In genomic region chr1:162561616-162562451, GRCh38 we compare ENCODE assay signal across 8 cellular contexts. TPM values are rescaled to one million over a fixed set of nuclear protein-coding genes. Genes with fewer than 3 reads are reported as not detected.
A peak's percentile ranks its signal among the peaks of the same experiment; 100 is the strongest.
DNase-seq lines count a peak whose midpoint lies in the region; ATAC-seq and TF ChIP-seq lines count a peak whose summit lies in the region.

UAP1 (plus strand) TSS chr1:162561722; CDS start chr1:162566069, 4,347 bp downstream.

- peak within 1 kb of the TSS; percentile 94 to 97 for H3K9ac ChIP-seq in liver (ENCODE audit: low read depth in 1 of 2, low read length in 2 of 2)

- POLR2A ChIA-PET in Panc1 (lab: Charles Lee) = interaction anchor here (0.6 to 0.7 kb wide), 2 partner anchors 51 to 1997 kb away, joined by 3 to 5 read pairs; partner anchors contain the start of gene PBX1

- H3K27me3 ChIP-seq in Panc1 (ENCODE audit: control insufficient read depth, insufficient read depth, low read length) (no peaks in the 10 kb centered on the region), liver (ENCODE audit: control insufficient read depth in 4 of 4, insufficient read depth in 4 of 4, low read length in 3 of 4) (no peaks in the 10 kb centered on the region)

- no peak for TF ChIP-seq RAD21 in liver (IDR thresholded peaks at IDR 0.05)

- ATAC-seq in HG02884 (IDR thresholded peaks at IDR 0.05; ENCODE audit: unreplicated experiment) (peak; percentile 34), Panc1 (peak; percentile 50)
- peak; percentile 33 for ATAC-seq in stimulated activated naive CD8-positive, alpha-beta T cell treated with anti-CD3 and anti-CD28 coated beads, Interleukin-15, Interleukin-2, amounts not matched to agents 100 U/mL and 50 U/mL, for 24 hours

- no peak for TF ChIP-seq CTCF in Panc1 (IDR thresholded peaks at IDR 0.05)
- TF ChIP-seq CTCF in choroid plexus epithelial cell (conservative IDR thresholded peaks at IDR 0.05; ENCODE audit: low read depth, low read length) = no peak
- TF ChIP-seq CTCF in liver (IDR thresholded peaks at IDR 0.05; ENCODE audit: low read depth, low read length, missing input control) = no peak

- intact Hi-C loops in Panc1 (cut with micrococcal nuclease; ENCODE audit: unreplicated experiment) = no loop called here

- no TSS peak for BruUV-seq in Panc1 (replicated peaks; lab: Mats Ljungman, UMichigan)

- H3K27ac ChIP-seq in Panc1 (ENCODE audit: low read length) (peak within 1 kb of the TSS; percentile 90), liver (ENCODE audit: low read depth in 1 of 2, low read length in 2 of 2) (peak within 1 kb of the TSS; percentile 97 to 98)

- H3K4me1 ChIP-seq in Panc1 (ENCODE audit: control insufficient read depth, insufficient read depth, low read length) = peaks cover 22% of the 10 kb centered on the region
- peaks cover 6 to 46% (median 17%) of the 10 kb centered on the region in 4 donors for H3K4me1 ChIP-seq in liver (ENCODE audit: control insufficient read depth in 4 of 4, insufficient read depth in 4 of 4, low read length in 3 of 4)

- CTCF ChIA-PET in Panc1 (lab: Charles Lee) = no interaction called here

- peak within 1 kb of the TSS; percentile 87 to 95 for H3K4me3 ChIP-seq in Panc1 (ENCODE audit: low read depth in 2 of 2, low read length in 2 of 2)
- H3K4me3 ChIP-seq in choroid plexus epithelial cell (ENCODE audit: low read depth, low read length) = peak within 1 kb of the TSS; percentile 88
- H3K4me3 ChIP-seq in liver (ENCODE audit: low read depth in 1 of 3, low read length in 3 of 3) = peak within 1 kb of the TSS; percentile 80 to 99 (median 95)

- H3K36me3 ChIP-seq in Panc1 (ENCODE audit: control insufficient read depth, insufficient read depth, low read length) = no peaks in the 10 kb centered on the region; the same call in 1 of the 2 replicates
- H3K36me3 ChIP-seq in liver (ENCODE audit: control insufficient read depth in 4 of 4, insufficient read depth in 3 of 4, low read depth in 1 of 4, low read length in 3 of 4) = peaks cover 0 to 5% (median 1%) of the 10 kb centered on the region in 4 donors

- H3K9me3 ChIP-seq in Panc1 (ENCODE audit: control insufficient read depth, insufficient read depth, low read depth, low read length) (no peaks in the 10 kb centered on the region), liver (ENCODE audit: control insufficient read depth in 4 of 4, low read length in 3 of 4) (no peaks in the 10 kb centered on the region)

- peak; percentile 11 for DNase-seq in stimulated activated CD4-positive, alpha-beta T cell treated with anti-CD3 and anti-CD28 coated beads, Interleukin-2, amount 100 ng/mL, for 4 hours (ENCODE audit: low read depth)
- DNase-seq in stimulated activated CD4-positive, alpha-beta T cell treated with anti-CD3 and anti-CD28 coated beads, Interleukin-2, amount 100 ng/mL, for 24 hours = no peak
- DNase-seq in Panc1 (ENCODE audit: low read depth, low spot score) (no peak), choroid plexus epithelial cell (ENCODE audit: low read depth) (peak; percentile 31), NCI-H1930 (lab: John Stamatoyannopoulos, UW) (no peak)
- no peak for DNase-seq in stimulated activated naive CD8-positive, alpha-beta T cell treated with anti-CD3 and anti-CD28 coated beads, Interleukin-15, Interleukin-2, amounts not matched to agents 100 U/mL and 50 U/mL, for 24 hours

- under 1% methylated on average over 69 of the region's 69 CpGs for WGBS in liver

- in situ Hi-C loops in Panc1 (cut with HindIII; ENCODE audit: low pct_unique_long_range_greater_than_20kb, low sequenced_read_pairs) = no loop called here

TF ChIP-seq in liver, 16 proteins besides CTCF, POLR2A, EP300 and RAD21:
- TF ChIP-seq ZBTB33 (IDR thresholded peaks at IDR 0.05) (no peak), FOXA1 (IDR thresholded peaks at IDR 0.05) (no peak), JUND (IDR thresholded peaks at IDR 0.05) (no peak), SP1 (IDR thresholded peaks at IDR 0.05) (no peak), EGR1 (IDR thresholded peaks at IDR 0.05; ENCODE audit: low read depth in 2 of 2) (no peak), HNF4G (IDR thresholded peaks at IDR 0.05) (no peak), RXRA (IDR thresholded peaks at IDR 0.05) (no peak), TAF1 (conservative IDR thresholded peaks at IDR 0.05) (no peak), ATF3 (IDR thresholded peaks at IDR 0.05) (no peak), HNF4A (conservative IDR thresholded peaks at IDR 0.05) (no peak), GABPA (IDR thresholded peaks at IDR 0.05 in 1 of 2, conservative IDR thresholded peaks at IDR 0.05 in 1 of 2) (no peak), MAX (IDR thresholded peaks at IDR 0.05) (no peak)
- TF ChIP-seq, protein P1, sequence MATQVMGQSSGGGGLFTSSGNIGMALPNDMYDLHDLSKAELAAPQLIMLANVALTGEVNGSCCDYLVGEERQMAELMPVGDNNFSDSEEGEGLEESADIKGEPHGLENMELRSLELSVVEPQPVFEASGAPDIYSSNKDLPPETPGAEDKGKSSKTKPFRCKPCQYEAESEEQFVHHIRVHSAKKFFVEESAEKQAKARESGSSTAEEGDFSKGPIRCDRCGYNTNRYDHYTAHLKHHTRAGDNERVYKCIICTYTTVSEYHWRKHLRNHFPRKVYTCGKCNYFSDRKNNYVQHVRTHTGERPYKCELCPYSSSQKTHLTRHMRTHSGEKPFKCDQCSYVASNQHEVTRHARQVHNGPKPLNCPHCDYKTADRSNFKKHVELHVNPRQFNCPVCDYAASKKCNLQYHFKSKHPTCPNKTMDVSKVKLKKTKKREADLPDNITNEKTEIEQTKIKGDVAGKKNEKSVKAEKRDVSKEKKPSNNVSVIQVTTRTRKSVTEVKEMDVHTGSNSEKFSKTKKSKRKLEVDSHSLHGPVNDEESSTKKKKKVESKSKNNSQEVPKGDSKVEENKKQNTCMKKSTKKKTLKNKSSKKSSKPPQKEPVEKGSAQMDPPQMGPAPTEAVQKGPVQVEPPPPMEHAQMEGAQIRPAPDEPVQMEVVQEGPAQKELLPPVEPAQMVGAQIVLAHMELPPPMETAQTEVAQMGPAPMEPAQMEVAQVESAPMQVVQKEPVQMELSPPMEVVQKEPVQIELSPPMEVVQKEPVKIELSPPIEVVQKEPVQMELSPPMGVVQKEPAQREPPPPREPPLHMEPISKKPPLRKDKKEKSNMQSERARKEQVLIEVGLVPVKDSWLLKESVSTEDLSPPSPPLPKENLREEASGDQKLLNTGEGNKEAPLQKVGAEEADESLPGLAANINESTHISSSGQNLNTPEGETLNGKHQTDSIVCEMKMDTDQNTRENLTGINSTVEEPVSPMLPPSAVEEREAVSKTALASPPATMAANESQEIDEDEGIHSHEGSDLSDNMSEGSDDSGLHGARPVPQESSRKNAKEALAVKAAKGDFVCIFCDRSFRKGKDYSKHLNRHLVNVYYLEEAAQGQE (IDR thresholded peaks at IDR 0.05) = no peak
TF ChIP-seq in liver: peak in this region for 0.

RNA-seq across cellular contexts. Expression of gene UAP1, which starts in this region (rescaled TPM):
- total RNA-seq in Panc1 (2021; ENCODE audit: unreplicated experiment) (97.7 TPM), liver (100 to 1,000 TPM in 1 of 2 donors, 10 to 100 TPM in 1; 28.9 to 120 TPM)
- 60.1 TPM for polyA plus RNA-seq in Panc1 (2012; ENCODE audit: insufficient read length)
- polyA plus RNA-seq in liver = 10 to 100 TPM; 50.6 to 52.8 TPM

Comparison
In these comparisons a context has a peak if more than half of its experiments do, and no peak if none do; other contexts are left out.
1. DNase-seq: peak in stimulated activated CD4-positive, alpha-beta T cell treated with anti-CD3 and anti-CD28 coated beads, Interleukin-2, amount 100 ng/mL, for 4 hours (single experiment) and choroid plexus epithelial cell (single experiment); none in stimulated activated CD4-positive, alpha-beta T cell treated with anti-CD3 and anti-CD28 coated beads, Interleukin-2, amount 100 ng/mL, for 24 hours (0 of 2), Panc1 (single experiment), stimulated activated naive CD8-positive, alpha-beta T cell treated with anti-CD3 and anti-CD28 coated beads, Interleukin-15, Interleukin-2, amounts not matched to agents 100 U/mL and 50 U/mL, for 24 hours (single experiment) and NCI-H1930 (0 of 2).
2. Peak in every context shown above with its lines, with median percentiles within 50 percentile points of each other: ATAC-seq and H3K4me3 ChIP-seq.